In the genomic region with DNA sequence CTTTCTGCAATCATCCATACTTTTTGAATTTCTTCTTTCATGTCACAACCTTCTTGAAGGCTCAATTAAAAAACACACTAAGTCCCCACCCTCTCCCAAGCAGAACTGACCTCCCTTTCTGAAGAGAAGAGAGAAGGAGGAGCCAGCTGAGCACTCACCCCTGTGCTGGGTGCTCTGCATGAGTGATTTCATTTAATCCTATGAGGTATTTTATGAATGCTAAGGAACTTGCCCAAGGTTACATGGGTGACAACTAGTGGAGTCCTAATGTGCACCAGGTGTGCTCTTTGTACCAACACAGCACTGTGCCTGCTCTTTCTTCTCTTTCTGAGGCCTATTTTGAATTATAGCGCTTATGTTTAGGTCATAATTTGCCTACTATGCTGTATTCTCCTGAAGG, we compare ENCODE assay signal across 13 cellular contexts.
"Had no signal": no experiment of that assay in that cellular context is flagged by ENCODE, and none has a peak within 500 bp of the region (broad histone marks: within the 10 kb centered on the region; RNA-seq: fewer than 3 reads in every experiment).

No MANE protein-coding gene starts in this region.

- H3K4me1 ChIP-seq: breast epithelium, parathyroid adenoma, transverse colon had no signal

- H3K9me3 ChIP-seq: breast epithelium, gastrocnemius medialis, transverse colon had no signal

- H3K36me3 ChIP-seq: breast epithelium, transverse colon had no signal

- H3K4me3 ChIP-seq: breast epithelium, gastrocnemius medialis, transverse colon had no signal

- H3K9ac ChIP-seq: parathyroid adenoma had no signal

- H3K27me3 ChIP-seq: breast epithelium, gastrocnemius medialis, transverse colon had no signal

- DNase-seq: activated CD4-positive, alpha-beta T cell treated with anti-CD3 and anti-CD28 coated beads, Interleukin-2, amount 10 ng/mL, durations not matched to agents 24 days and 14 days; activated CD4-positive, CD25-positive, alpha-beta regulatory T cell; activated CD8-positive, alpha-beta memory T cell treated with anti-CD3 and anti-CD28 coated beads, Interleukin-2, amount 50 U/mL, for 48 hours; aorta; dermis blood vessel endothelial cell; gastrocnemius medialis; stimulated activated naive B cell treated with anti-CD40 and anti-IgM and Interleukin-4, amounts not matched to agents 10 μg/mL and 1 μg/mL and 100 μg/mL, for 72 hours; T-helper 17 cell; transverse colon had no signal

- ATAC-seq: gastrocnemius medialis; left lobe of liver; stimulated activated naive B cell treated with anti-CD40 and anti-IgM and Interleukin-4, amounts not matched to agents 10 μg/mL and 1 μg/mL and 100 μg/mL, for 72 hours; T-helper 17 cell had no signal

- H3K27ac ChIP-seq: epithelial cell of prostate, gastrocnemius medialis, parathyroid adenoma, transverse colon had no signal
